17 cellular contexts compared by ENCODE assay signal in the genomic region with DNA sequence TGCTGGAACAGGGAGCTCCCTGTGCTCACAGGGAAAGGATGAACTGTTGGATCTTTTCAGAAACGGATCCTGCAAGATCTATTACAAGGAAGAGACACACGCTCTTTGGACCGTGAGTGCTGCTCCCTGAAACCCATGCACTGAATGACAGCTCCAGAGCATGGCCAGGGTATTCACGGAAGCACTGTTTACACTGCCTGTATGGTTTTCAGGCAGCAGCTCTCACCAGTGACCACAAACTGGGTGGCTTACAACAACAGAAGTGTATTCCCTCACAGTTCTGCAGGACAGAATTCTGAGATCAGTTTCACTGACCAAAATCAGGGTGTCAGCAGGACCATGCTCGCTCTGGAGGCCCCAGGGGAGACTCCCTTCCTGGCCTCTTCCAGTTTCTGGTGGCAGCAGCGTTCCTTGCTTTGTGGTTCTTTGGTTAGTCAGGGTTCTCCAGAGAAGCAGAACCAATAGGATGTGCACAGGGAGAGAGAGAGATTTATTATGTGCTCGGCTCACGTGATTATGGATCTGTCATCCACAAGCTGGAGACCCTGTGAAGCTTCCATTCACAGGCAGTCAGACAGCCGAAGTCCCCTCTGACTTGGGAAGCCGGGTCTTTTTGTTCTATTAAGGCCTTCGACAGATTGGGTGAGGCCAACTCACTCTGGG. TPM values are rescaled to one million over a fixed set of nuclear protein-coding genes. Genes with fewer than 3 reads are reported as not detected.
DNase-seq lines count a peak whose midpoint lies in the region; ATAC-seq, FAIRE-seq and TF ChIP-seq lines count a peak whose summit lies in the region.
"Had no signal": no experiment of that assay in that cellular context is flagged by ENCODE, and none has a peak within 500 bp of the region (broad histone marks: within the 10 kb centered on the region; RNA-seq: fewer than 3 reads in every experiment).

No MANE protein-coding gene starts in this region.

- peaks cover 5 to 16% of the 10 kb centered on the region in 2 donors for H3K36me3 Mint-ChIP-seq in activated T-cell treated with anti-CD3 and anti-CD28 coated beads, Interleukin-2, amount 50 U/mL, for 72 hours (ENCODE audit: insufficient read depth in 2 of 2)
- H3K36me3 Mint-ChIP-seq in activated T-cell treated with anti-CD3 and anti-CD28 coated beads, Interleukin-2, amount 50 U/mL, for 4 hours (ENCODE audit: insufficient read depth): peaks cover 41% of the 10 kb centered on the region
- H3K36me3 Mint-ChIP-seq in activated T-helper 2 cell treated with anti-CD3 and anti-CD28 coated beads, Interferon-gamma antibody, Interleukin-2, Interleukin-4, amounts not matched to agents 10 μg/mL and 5 μg/mL and 100 μg/mL, durations not matched to agents 14 hours and 24 hours and 36 hours (ENCODE audit: low read depth): peaks cover 76% of the 10 kb centered on the region

- no peak overlapping the region for H3K9ac ChIP-seq in HepG2 (ENCODE audit: insufficient read depth, low read depth, low read length)
- H3K9ac ChIP-seq: neural progenitor cell had no signal

- H3K4me3 ChIP-seq in HepG2 (replicated peaks in 1 of 3; ENCODE audit: insufficient read depth in 1 of 3, low read depth in 2 of 3, low read length in 3 of 3): no peak overlapping the region
- H3K4me3 ChIP-seq: neural progenitor cell had no signal

- H3K79me2 ChIP-seq in HepG2 (ENCODE audit: insufficient read depth, low read length): no peaks in the 10 kb centered on the region

- H3K4me2 ChIP-seq in HepG2 (ENCODE audit: low read depth, low read length): no peak overlapping the region
- H3K4me2 ChIP-seq: neural progenitor cell had no signal

- in situ Hi-C loops in HepG2 (cut with HindIII; ENCODE audit: extremely low pct_ligation_motif_present, low pct_unique_long_range_greater_than_20kb): no loop called here

- TF ChIP-seq RAD21 in HepG2 (CRISPR knock-in tag; IDR thresholded peaks at IDR 0.05): no peak

- peaks cover 98% of the 10 kb centered on the region for H3K4me1 Mint-ChIP-seq in activated T-cell treated with anti-CD3 and anti-CD28 coated beads, Interleukin-2, amount 50 U/mL, for 72 hours (ENCODE audit: low read depth)
- peaks cover 97% of the 10 kb centered on the region for H3K4me1 Mint-ChIP-seq in activated T-cell treated with anti-CD3 and anti-CD28 coated beads, Interleukin-2, amount 50 U/mL, for 4 hours (ENCODE audit: low read depth)
- H3K4me1 Mint-ChIP-seq in activated T-helper 2 cell treated with anti-CD3 and anti-CD28 coated beads, Interferon-gamma antibody, Interleukin-2, Interleukin-4, amounts not matched to agents 10 μg/mL and 5 μg/mL and 100 μg/mL, durations not matched to agents 14 hours and 24 hours and 36 hours (ENCODE audit: low read depth): peaks cover 87% of the 10 kb centered on the region

- 30% methylated on average over 10 of the region's 11 CpGs for WGBS in HepG2 (ENCODE audit: low lambda C conversion rate)

- no peak for TF ChIP-seq EP300 in HepG2 (IDR thresholded peaks at IDR 0.05; ENCODE audit: low read depth in 2 of 2, low read length in 2 of 2)
- TF ChIP-seq EP300 in HepG2 (CRISPR knock-in tag; IDR thresholded peaks at IDR 0.05; ENCODE audit: borderline replicate concordance): no peak

- CTCF ChIA-PET in HepG2 (lab: Yijun Ruan, JAX; ENCODE audit: low intra/inter-chr PET ratio, low total read pairs): no interaction called here

- H3K4me1 ChIP-seq in HepG2 (ENCODE audit: insufficient read depth, low read length): no peaks in the 10 kb centered on the region

- intact Hi-C loops in activated T-helper 2 cell treated with anti-CD3 and anti-CD28 coated beads, Interferon-gamma antibody, Interleukin-2, Interleukin-4, amounts not matched to agents 10 μg/mL and 5 μg/mL and 100 μg/mL, durations not matched to agents 14 hours and 24 hours and 36 hours (cut with micrococcal nuclease): no loop called here
- intact Hi-C loops in HepG2 (cut with micrococcal nuclease; ENCODE audit: unreplicated experiment): no loop called here

- no peak overlapping the region for H3K27ac ChIP-seq in HepG2 (ENCODE audit: extremely low read length, insufficient read depth, low read length)
- H3K27ac ChIP-seq: neural progenitor cell had no signal

- H2AFZ ChIP-seq in HepG2 (ENCODE audit: low read length): no peak overlapping the region
- H2AFZ ChIP-seq: neural progenitor cell had no signal

- no peak for FAIRE-seq in HepG2 (lab: Jason Lieb, UNC)
- FAIRE-seq: TTC549 had no signal

- BruUV-seq in HepG2 (replicated peaks; lab: Mats Ljungman, UMichigan): no TSS peak

- H3K36me3 ChIP-seq in HepG2 (replicated peaks in 1 of 2; ENCODE audit: control insufficient read depth in 1 of 2, insufficient read depth in 2 of 2, low read length in 2 of 2): no peaks in the 10 kb centered on the region
- H3K36me3 ChIP-seq: neural progenitor cell had no signal

- H3K9me3 ChIP-seq in HepG2 (ENCODE audit: low read length): no peaks in the 10 kb centered on the region

- no peaks in the 10 kb centered on the region for H4K20me1 ChIP-seq in HepG2 (ENCODE audit: insufficient read depth, low read length)

- POLR2A ChIA-PET in HepG2 (lab: Yijun Ruan, JAX): no interaction called here

- no peaks in the 10 kb centered on the region for H3K9me3 Mint-ChIP-seq in activated T-cell treated with anti-CD3 and anti-CD28 coated beads, Interleukin-2, amount 50 U/mL, for 72 hours
- no peaks in the 10 kb centered on the region for H3K9me3 Mint-ChIP-seq in activated T-cell treated with anti-CD3 and anti-CD28 coated beads, Interleukin-2, amount 50 U/mL, for 4 hours
- H3K9me3 Mint-ChIP-seq in activated T-helper 2 cell treated with anti-CD3 and anti-CD28 coated beads, Interferon-gamma antibody, Interleukin-2, Interleukin-4, amounts not matched to agents 10 μg/mL and 5 μg/mL and 100 μg/mL, durations not matched to agents 14 hours and 24 hours and 36 hours: no peaks in the 10 kb centered on the region
- H3K9me3 Mint-ChIP-seq: neural progenitor cell had no signal

- DNase-seq in activated T-cell treated with anti-CD3 and anti-CD28 coated beads, Interleukin-2, amount 50 U/mL, for 72 hours: no peak
- DNase-seq in activated T-cell treated with anti-CD3 and anti-CD28 coated beads, Interleukin-2, amount 50 U/mL, for 4 hours: no peak
- DNase-seq in activated T-helper 2 cell treated with anti-CD3 and anti-CD28 coated beads, Interferon-gamma antibody, Interleukin-2, Interleukin-4, amounts not matched to agents 10 μg/mL and 5 μg/mL and 100 μg/mL, durations not matched to agents 14 hours and 24 hours and 36 hours (ENCODE audit: low spot score): no peak
- DNase-seq in HepG2 (ENCODE audit: low spot score) (no peak), superior temporal gyrus (ENCODE audit: extremely low spot score) (peak; percentile 69), GM19240 (ENCODE audit: insufficient read length, low spot score) (no peak), GF-D8 (lab: John Stamatoyannopoulos, UW) (no peak)
- DNase-seq: DMS153; NCI-H1092 treated with DMSO at 0.1 percent for 48 hours; NK-92 treated with Interleukin-12 subunit alpha and Interleukin-12 subunit beta, amount 100 ng/mL, for 24 hours; SHP77 treated with DMSO at 0.1 percent for 48 hours; stimulated activated CD4-positive, alpha-beta T cell treated with anti-CD3 and anti-CD28 coated beads, Interleukin-4, amount 100 ng/mL, for 24 hours had no signal

- ATAC-seq in activated T-cell treated with anti-CD3 and anti-CD28 coated beads, Interleukin-2, amount 50 U/mL, for 72 hours (replicated peaks in 1 of 2): no peak
- ATAC-seq in activated T-cell treated with anti-CD3 and anti-CD28 coated beads, Interleukin-2, amount 50 U/mL, for 4 hours: no peak
- ATAC-seq in HepG2 (peak; percentile 18; the same call in 1 of the 3 replicates), GM21723 (IDR thresholded peaks at IDR 0.05; ENCODE audit: unreplicated experiment) (no peak)
- ATAC-seq: HCT116, sciatic nerve had no signal

- no peak for TF ChIP-seq CTCF in HepG2 (CRISPR knock-in tag; IDR thresholded peaks at IDR 0.05)

- peak overlapping the region; percentile 95 for H3K27ac Mint-ChIP-seq in activated T-cell treated with anti-CD3 and anti-CD28 coated beads, Interleukin-2, amount 50 U/mL, for 72 hours
- peak overlapping the region; percentile 85 for H3K27ac Mint-ChIP-seq in activated T-helper 2 cell treated with anti-CD3 and anti-CD28 coated beads, Interferon-gamma antibody, Interleukin-2, Interleukin-4, amounts not matched to agents 10 μg/mL and 5 μg/mL and 100 μg/mL, durations not matched to agents 14 hours and 24 hours and 36 hours
- H3K27ac Mint-ChIP-seq: neural progenitor cell had no signal

- H3K27me3 Mint-ChIP-seq in activated T-cell treated with anti-CD3 and anti-CD28 coated beads, Interleukin-2, amount 50 U/mL, for 72 hours (ENCODE audit: low read depth): no peaks in the 10 kb centered on the region
- H3K27me3 Mint-ChIP-seq in activated T-cell treated with anti-CD3 and anti-CD28 coated beads, Interleukin-2, amount 50 U/mL, for 4 hours (ENCODE audit: low read depth): no peaks in the 10 kb centered on the region
- no peaks in the 10 kb centered on the region for H3K27me3 Mint-ChIP-seq in activated T-helper 2 cell treated with anti-CD3 and anti-CD28 coated beads, Interferon-gamma antibody, Interleukin-2, Interleukin-4, amounts not matched to agents 10 μg/mL and 5 μg/mL and 100 μg/mL, durations not matched to agents 14 hours and 24 hours and 36 hours (ENCODE audit: low read depth)

- H3K27me3 ChIP-seq in HepG2 (ENCODE audit: control insufficient read depth in 1 of 2, insufficient read depth in 2 of 2, low read length in 2 of 2): peaks cover 2 to 23% of the 10 kb centered on the region in 2 experiments; a peak in 3 of 5 replicates
- H3K27me3 ChIP-seq: neural progenitor cell had no signal

- peak overlapping the region; percentile 56 to 82 for H3K4me3 Mint-ChIP-seq in activated T-cell treated with anti-CD3 and anti-CD28 coated beads, Interleukin-2, amount 50 U/mL, for 72 hours
- no peak overlapping the region for H3K4me3 Mint-ChIP-seq in activated T-cell treated with anti-CD3 and anti-CD28 coated beads, Interleukin-2, amount 50 U/mL, for 4 hours
- no peak overlapping the region for H3K4me3 Mint-ChIP-seq in activated T-helper 2 cell treated with anti-CD3 and anti-CD28 coated beads, Interferon-gamma antibody, Interleukin-2, Interleukin-4, amounts not matched to agents 10 μg/mL and 5 μg/mL and 100 μg/mL, durations not matched to agents 14 hours and 24 hours and 36 hours (ENCODE audit: low read depth)
- H3K4me3 Mint-ChIP-seq: neural progenitor cell had no signal

- TF ChIP-seq POLR2A in HepG2 (IDR thresholded peaks at IDR 0.05; ENCODE audit: insufficient read depth in 1 of 2, low read depth in 2 of 2, low read length in 2 of 2): no peak

RNA-seq across cellular contexts. Expression of a gene that starts 52.6 kb away (rescaled TPM):
- 100 to 1,000 TPM; 182 to 198 TPM for total RNA-seq in activated T-cell treated with anti-CD3 and anti-CD28 coated beads, Interleukin-2, amount 50 U/mL, for 72 hours
- 100 to 1,000 TPM; 248 to 348 (median 344) TPM for total RNA-seq in activated T-cell treated with anti-CD3 and anti-CD28 coated beads, Interleukin-2, amount 50 U/mL, for 4 hours
- total RNA-seq in activated T-helper 2 cell treated with anti-CD3 and anti-CD28 coated beads, Interferon-gamma antibody, Interleukin-2, Interleukin-4, amounts not matched to agents 10 μg/mL and 5 μg/mL and 100 μg/mL, durations not matched to agents 14 hours and 24 hours and 36 hours: 317 and 330 TPM in 2 replicates
- total RNA-seq in HepG2 (2016; rRNA removed; fragmentation: Illumina TruSeq; extraction: Trizol): 0.07 and 0.13 TPM in 2 replicates
- total RNA-seq in HepG2 (2016; cell fraction: cytosol; rRNA removed; fragmentation: Illumina TruSeq; extraction: Trizol; ENCODE audit: low read depth): 0.26 TPM in 1 of 2 replicates, not detected in the other
- 0.10 and 0.13 TPM in 2 replicates for total RNA-seq in HepG2 (2016; cell fraction: insoluble cytoplasmic fraction; rRNA removed; fragmentation: Illumina TruSeq; extraction: Trizol)
- total RNA-seq in HepG2 (2016; cell fraction: membrane; rRNA removed; fragmentation: Illumina TruSeq; extraction: Trizol): 0.07 and 0.28 TPM in 2 replicates
- 0.44 and 0.87 TPM in 2 replicates for total RNA-seq in HepG2 (2016; cell fraction: nucleus; rRNA removed; fragmentation: Illumina TruSeq; extraction: Trizol)
- 0.16 and 0.17 TPM in 2 replicates for polyA plus RNA-seq in HepG2 (2011; rRNA removed)
- polyA plus RNA-seq in HepG2 (2011; cell fraction: cytosol; rRNA removed): 0.12 and 0.23 TPM in 2 replicates
- 0.97 and 1.2 TPM in 2 replicates for polyA plus RNA-seq in HepG2 (2011; cell fraction: nucleus; rRNA removed)
- polyA plus RNA-seq in HepG2 (2012): 0.85 and 1.2 TPM in 2 replicates
- polyA plus RNA-seq in HepG2 (2016; cell fraction: cytosol; fragmentation: Illumina TruSeq; extraction: Trizol; ENCODE audit: low read depth): 0.08 TPM in 1 of 2 replicates, not detected in the other
- polyA plus RNA-seq in HepG2 (2016; cell fraction: insoluble cytoplasmic fraction; fragmentation: Illumina TruSeq; extraction: Trizol; ENCODE audit: low read depth): 0.10 and 0.16 TPM in 2 replicates
- 0.08 and 0.11 TPM in 2 replicates for polyA plus RNA-seq in HepG2 (2016; cell fraction: membrane; fragmentation: Illumina TruSeq; extraction: Trizol; ENCODE audit: low read depth)
- 0.31 and 0.86 TPM in 2 replicates for polyA plus RNA-seq in HepG2 (2016; cell fraction: nucleus; fragmentation: Illumina TruSeq; extraction: Trizol; ENCODE audit: insufficient read depth, low read depth)
- polyA minus RNA-seq in HepG2 (2011; rRNA and poly(A)+ RNA removed; ENCODE audit: low replicate concordance): 0.38 and 11.1 TPM in 2 replicates
- 2.1 TPM in 1 of 2 replicates, not detected in the other for polyA minus RNA-seq in HepG2 (2011; cell fraction: cytosol; rRNA and poly(A)+ RNA removed)
- polyA minus RNA-seq in HepG2 (2011; cell fraction: nucleus; rRNA and poly(A)+ RNA removed): 0.26 and 0.87 TPM in 2 replicates

Comparison
In these comparisons a context has a peak if more than half of its experiments do, and no peak if none do; other contexts are left out.
1. H3K4me3 Mint-ChIP-seq: peak in activated T-cell treated with anti-CD3 and anti-CD28 coated beads, Interleukin-2, amount 50 U/mL, for 72 hours (2 of 2); none in activated T-cell treated with anti-CD3 and anti-CD28 coated beads, Interleukin-2, amount 50 U/mL, for 4 hours (single experiment) and activated T-helper 2 cell treated with anti-CD3 and anti-CD28 coated beads, Interferon-gamma antibody, Interleukin-2, Interleukin-4, amounts not matched to agents 10 μg/mL and 5 μg/mL and 100 μg/mL, durations not matched to agents 14 hours and 24 hours and 36 hours (single experiment).
2. RNA of a gene that starts 52.6 kb away (total RNA-seq): 248 to 348 TPM in activated T-cell treated with anti-CD3 and anti-CD28 coated beads, Interleukin-2, amount 50 U/mL, for 4 hours, 317 to 330 TPM in activated T-helper 2 cell treated with anti-CD3 and anti-CD28 coated beads, Interferon-gamma antibody, Interleukin-2, Interleukin-4, amounts not matched to agents 10 μg/mL and 5 μg/mL and 100 μg/mL, durations not matched to agents 14 hours and 24 hours and 36 hours and 182 to 198 TPM in activated T-cell treated with anti-CD3 and anti-CD28 coated beads, Interleukin-2, amount 50 U/mL, for 72 hours; 0.07 to 0.87 TPM in HepG2; every median in the first group is over 10 times any median in the second.